In the genomic region with DNA sequence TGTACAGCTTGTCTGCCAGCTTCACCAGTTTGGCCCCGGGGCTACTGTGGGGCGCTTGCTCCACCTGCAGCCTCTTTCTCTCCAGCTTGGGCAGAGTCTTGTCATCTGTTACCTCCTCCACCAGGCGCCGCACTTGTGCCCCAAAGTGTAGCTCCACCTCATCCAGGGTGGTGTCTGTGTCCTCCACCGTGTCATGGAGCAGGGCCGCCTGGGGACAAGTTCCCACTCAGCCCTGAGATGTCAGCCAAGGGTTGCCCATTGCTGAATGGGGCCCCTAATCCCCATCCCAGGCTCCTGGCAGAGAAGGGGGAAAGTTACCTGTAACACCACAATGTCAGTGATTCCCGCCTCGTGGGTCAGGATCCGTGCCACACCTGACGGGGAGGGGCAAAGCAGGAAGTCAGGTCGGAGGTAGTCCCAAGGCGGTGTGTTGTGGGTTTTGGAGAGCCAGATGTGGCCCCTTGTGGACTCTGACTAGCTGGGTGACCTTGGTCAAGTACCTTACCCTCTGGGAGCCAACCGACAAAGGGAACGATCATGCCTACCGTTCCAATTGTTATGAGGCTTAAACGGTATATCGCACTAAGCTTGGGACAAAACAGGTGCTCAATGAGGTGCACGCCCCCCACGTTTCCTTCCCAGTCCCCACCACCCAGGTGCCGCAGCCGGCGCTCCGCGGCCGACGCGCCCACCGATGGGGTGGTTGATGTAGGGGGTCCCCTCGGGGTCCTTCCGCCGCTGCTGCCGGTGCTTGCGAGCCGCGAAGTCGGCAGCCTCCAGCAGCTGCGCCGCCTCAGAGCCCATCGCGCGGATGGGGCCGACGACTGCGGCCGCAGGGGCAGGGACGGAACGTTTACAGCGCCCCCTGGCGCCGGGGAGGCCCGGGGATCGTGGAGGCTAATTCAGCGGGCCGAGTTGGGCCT, we compare ENCODE assay signal across 8 cellular contexts. TPM values are rescaled to one million over a fixed set of nuclear protein-coding genes. Genes with fewer than 3 reads are reported as not detected.
DNase-seq lines count a peak whose midpoint lies in the region; ATAC-seq and TF ChIP-seq lines count a peak whose summit lies in the region.

A gene with protein sequence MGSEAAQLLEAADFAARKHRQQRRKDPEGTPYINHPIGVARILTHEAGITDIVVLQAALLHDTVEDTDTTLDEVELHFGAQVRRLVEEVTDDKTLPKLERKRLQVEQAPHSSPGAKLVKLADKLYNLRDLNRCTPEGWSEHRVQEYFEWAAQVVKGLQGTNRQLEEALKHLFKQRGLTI (minus strand): TSS at position 813 of the 923 bp plus-strand sequence. CDS start 9 bp downstream, at position 804.

- H3K4me1 Mint-ChIP-seq in natural killer cell treated with Interleukin-12 subunit alpha and Interleukin-12 subunit beta and Interleukin-15 and Interleukin-18, amount 100 ng/mL, for 72 hours (ENCODE audit: low read depth in 2 of 2): peaks cover 45 to 61% of the 10 kb centered on the region in 2 donors

- peaks cover 66% of the 10 kb centered on the region for H3K4me1 ChIP-seq in DOHH2 (ENCODE audit: control insufficient read depth, low read length)
- H3K4me1 ChIP-seq in Karpas-422 (ENCODE audit: low read length): peaks cover 62% of the 10 kb centered on the region

- H3K9me3 ChIP-seq in DOHH2 (ENCODE audit: control insufficient read depth, insufficient read depth, low read length) (no peaks in the 10 kb centered on the region), Karpas-422 (ENCODE audit: low read length) (no peaks in the 10 kb centered on the region)

- H3K27me3 ChIP-seq in DOHH2 (ENCODE audit: control insufficient read depth, low read length): no peaks in the 10 kb centered on the region
- H3K27me3 ChIP-seq in Karpas-422 (ENCODE audit: low read length): no peaks in the 10 kb centered on the region

- H3K36me3 ChIP-seq in DOHH2 (ENCODE audit: control insufficient read depth, low read length) (peaks cover 32% of the 10 kb centered on the region), Karpas-422 (ENCODE audit: insufficient read depth, low read length) (no peaks in the 10 kb centered on the region)

- peaks cover 13% of the 10 kb centered on the region for H3F3A ChIP-seq in DOHH2 (ENCODE audit: control insufficient read depth, insufficient read depth)

- no peaks in the 10 kb centered on the region for H3K27me3 Mint-ChIP-seq in natural killer cell treated with Interleukin-12 subunit alpha and Interleukin-12 subunit beta and Interleukin-15 and Interleukin-18, amount 100 ng/mL, for 72 hours

- H3K9me2 ChIP-seq in DOHH2 (replicated peaks; ENCODE audit: control insufficient read depth, low read length): no peaks in the 10 kb centered on the region
- H3K9me2 ChIP-seq in Karpas-422 (replicated peaks; ENCODE audit: insufficient read depth, low read length): no peaks in the 10 kb centered on the region

- H3K36me3 Mint-ChIP-seq in natural killer cell treated with Interleukin-12 subunit alpha and Interleukin-12 subunit beta and Interleukin-15 and Interleukin-18, amount 100 ng/mL, for 72 hours: no peaks in the 10 kb centered on the region

- DNase-seq in Karpas-422 (peak; percentile 96), RPMI8226 (peak; percentile 97), fibroblast of peridontal ligament (ENCODE audit: extremely low read depth) (peak; percentile 79)
- DNase-seq in activated T-helper 1 cell treated with anti-CD3 and anti-CD28 coated beads, Interleukin-2, amount 50 U/mL, for 16 hours (ENCODE audit: low read depth in 1 of 2, low spot score in 1 of 2): peak; percentile 88 to 91
- DNase-seq in natural killer cell treated with Interleukin-12 subunit alpha and Interleukin-12 subunit beta and Interleukin-15 and Interleukin-18, amount 100 ng/mL, for 72 hours (ENCODE audit: low spot score): peak; percentile 94
- DNase-seq in stimulated activated naive CD8-positive, alpha-beta T cell treated with anti-CD3 and anti-CD28 coated beads, Interleukin-15, Interleukin-2, amounts not matched to agents 100 U/mL and 50 U/mL, for 24 hours: peak; percentile 98

- H3K79me2 ChIP-seq in DOHH2 (ENCODE audit: control insufficient read depth, low read length): peaks cover 47% of the 10 kb centered on the region
- peaks cover 36% of the 10 kb centered on the region for H3K79me2 ChIP-seq in Karpas-422 (ENCODE audit: low read length)

- H3K9me3 Mint-ChIP-seq in natural killer cell treated with Interleukin-12 subunit alpha and Interleukin-12 subunit beta and Interleukin-15 and Interleukin-18, amount 100 ng/mL, for 72 hours: no peaks in the 10 kb centered on the region

- peak within 1 kb of the TSS; percentile 97 for H3K4me2 ChIP-seq in DOHH2 (ENCODE audit: low read length)
- peak within 1 kb of the TSS; percentile 93 for H3K4me2 ChIP-seq in Karpas-422 (ENCODE audit: low read depth, low read length, poor library complexity, severe bottlenecking)

- ATAC-seq in GM21825 (IDR thresholded peaks at IDR 0.05; ENCODE audit: unreplicated experiment): peak; percentile 46
- ATAC-seq in natural killer cell treated with Interleukin-12 subunit alpha and Interleukin-12 subunit beta and Interleukin-15 and Interleukin-18, amount 100 ng/mL, for 72 hours: peak; percentile 66 to 67
- ATAC-seq in stimulated activated naive CD8-positive, alpha-beta T cell treated with anti-CD3 and anti-CD28 coated beads, Interleukin-15, Interleukin-2, amounts not matched to agents 100 U/mL and 50 U/mL, for 24 hours: peak; percentile 65

- TF ChIP-seq CTCF in DOHH2 (IDR thresholded peaks at IDR 0.05; ENCODE audit: low read depth, low read length, poor library complexity, severe bottlenecking): peak; percentile 82

- peak within 1 kb of the TSS; percentile 90 to 99 for H3K27ac Mint-ChIP-seq in natural killer cell treated with Interleukin-12 subunit alpha and Interleukin-12 subunit beta and Interleukin-15 and Interleukin-18, amount 100 ng/mL, for 72 hours

- H3K9ac ChIP-seq in Karpas-422 (ENCODE audit: low read length): peak within 1 kb of the TSS; percentile 98

- H3K4me3 Mint-ChIP-seq in natural killer cell treated with Interleukin-12 subunit alpha and Interleukin-12 subunit beta and Interleukin-15 and Interleukin-18, amount 100 ng/mL, for 72 hours: peak within 1 kb of the TSS; percentile 96

- H3K4me3 ChIP-seq in DOHH2 (ENCODE audit: low read length): peak within 1 kb of the TSS; percentile 98
- H3K4me3 ChIP-seq in Karpas-422 (ENCODE audit: low read length): peak within 1 kb of the TSS; percentile 87

- 0 out of 2 replicates have a peak, but pooled peaks cover 5% of the 10 kb centered on the region for H4K20me1 ChIP-seq in DOHH2 (ENCODE audit: control insufficient read depth, insufficient read depth, low read depth, low read length)
- no peaks in the 10 kb centered on the region for H4K20me1 ChIP-seq in Karpas-422 (ENCODE audit: insufficient read depth, low read depth, low read length)

- peak within 1 kb of the TSS; percentile 85; the same call in 1 of the 2 replicates for H2AFZ ChIP-seq in Karpas-422 (ENCODE audit: low read length)

- H3K27ac ChIP-seq in DOHH2 (ENCODE audit: low read depth, low read length) (peak within 1 kb of the TSS; percentile 91), Karpas-422 (ENCODE audit: low read length) (peak within 1 kb of the TSS; percentile 84)

RNA-seq across cellular contexts. Expression of the gene that starts here (rescaled TPM):
- 15.9 and 39.1 TPM in 2 replicates for total RNA-seq in Karpas-422 (2014; rRNA removed; shearing (Covaris generic); ENCODE audit: low replicate concordance)
- total RNA-seq in natural killer cell treated with Interleukin-12 subunit alpha and Interleukin-12 subunit beta and Interleukin-15 and Interleukin-18, amount 100 ng/mL, for 72 hours: 10 to 100 TPM; 23.4 to 30.5 TPM

Comparison
In these comparisons a context has a peak if more than half of its experiments do, and no peak if none do; other contexts are left out.
1. Peak in every context shown above with its lines: DNase-seq, ATAC-seq, H3K4me3 ChIP-seq and H3K27ac ChIP-seq.